10 cellular contexts compared by ENCODE assay signal in the genomic region with DNA sequence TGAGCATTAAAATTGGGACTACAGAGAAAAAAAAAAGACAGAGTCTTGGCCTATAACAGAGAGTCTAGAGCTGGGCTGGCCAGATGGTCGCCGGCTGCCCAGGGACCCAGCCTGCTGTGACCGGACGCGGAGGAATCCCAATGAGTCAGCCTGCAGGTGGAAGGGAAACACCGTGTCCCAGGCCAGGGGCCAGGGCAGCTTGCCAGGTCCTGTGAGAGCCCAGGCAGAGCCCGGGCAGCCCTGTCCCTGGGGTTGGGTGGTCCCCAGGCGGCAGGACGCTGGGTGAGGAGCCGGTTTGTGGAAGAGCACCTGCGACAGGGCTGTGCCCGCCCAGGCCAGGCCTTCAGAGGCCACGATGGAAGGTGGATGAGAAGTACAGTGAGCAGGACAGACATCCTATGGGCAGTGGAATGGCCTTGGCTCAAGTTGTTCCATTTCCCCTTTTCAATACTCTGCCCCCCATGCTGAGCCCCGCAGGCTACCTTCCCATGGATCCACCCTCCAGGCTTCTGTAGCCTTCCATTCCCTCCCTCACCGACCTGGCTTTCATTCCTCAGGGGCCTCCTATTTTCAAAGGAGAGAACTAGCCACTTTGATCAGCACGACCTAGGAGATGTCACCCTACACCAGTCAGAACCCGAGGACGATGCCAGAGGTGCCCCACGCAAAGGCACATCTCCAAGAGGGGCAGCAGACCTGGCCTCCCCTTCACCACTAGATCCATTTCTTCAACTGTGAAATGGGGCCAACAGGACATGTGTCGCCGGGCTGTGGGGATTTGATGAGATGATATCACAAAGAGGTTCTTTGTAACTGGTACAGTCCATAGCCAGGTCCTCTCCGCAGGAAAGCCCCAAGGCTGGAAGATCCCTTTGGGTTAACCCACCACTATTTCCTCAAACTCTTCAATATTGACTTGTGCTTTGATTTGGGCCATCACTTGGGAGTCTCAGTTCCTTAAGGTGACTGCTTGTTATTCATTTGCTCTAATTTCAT.
A peak's percentile ranks its signal among the peaks of the same experiment; 100 is the strongest.
DNase-seq lines count a peak whose midpoint lies in the region; ATAC-seq and TF ChIP-seq lines count a peak whose summit lies in the region.
"Had no signal": no experiment of that assay in that cellular context is flagged by ENCODE, and none has a peak within 500 bp of the region (broad histone marks: within the 10 kb centered on the region; RNA-seq: fewer than 3 reads in every experiment).

No MANE protein-coding gene starts in this region.

- CTCF ChIA-PET in HCT116 (lab: Charles Lee) = interaction anchor here (1.2 to 1.9 kb wide), 2 partner anchors 191 kb away, joined by 4 to 5 read pairs; no protein-coding TSS in a partner anchor

- H3K4me1 ChIP-seq in HCT116 (ENCODE audit: control insufficient read depth in 1 of 2, insufficient read depth in 2 of 2, low read length in 2 of 2) = peaks cover 6 to 10% of the 10 kb centered on the region in 2 experiments

- H3K79me2 ChIP-seq in HCT116 (ENCODE audit: insufficient read depth, low read length) = no peaks in the 10 kb centered on the region

- TF ChIP-seq CTCF in HCT116 (IDR thresholded peaks at IDR 0.05 in 2 of 3, conservative IDR thresholded peaks at IDR 0.05 in 1 of 3; ENCODE audit: borderline replicate concordance in 1 of 3, insufficient read depth in 1 of 3, low read depth in 2 of 3, low read length in 2 of 3) = no peak

- H3K9me2 ChIP-seq in HCT116 (ENCODE audit: insufficient read depth) = no peaks in the 10 kb centered on the region

- in situ Hi-C loops in ACHN (cut with HindIII; ENCODE audit: low pct_ligation_motif_present, low pct_unique_long_range_greater_than_20kb, low sequenced_read_pairs) = no loop called here

- peak; percentile 14; the same call in 1 of the 2 replicates for ATAC-seq in HCT116
- no peak for ATAC-seq in HG03280 (IDR thresholded peaks at IDR 0.05; ENCODE audit: unreplicated experiment)

- peaks cover 0 to 10% of the 10 kb centered on the region in 2 experiments; a peak in 1 of 4 replicates for H3K9me3 ChIP-seq in HCT116 (ENCODE audit: control insufficient read depth in 1 of 2, insufficient read depth in 1 of 2, low read depth in 1 of 2, low read length in 2 of 2)

- H3K27me3 ChIP-seq in HCT116 (ENCODE audit: insufficient read depth, low read length) = no peaks in the 10 kb centered on the region

- H3K9ac ChIP-seq in HCT116 (ENCODE audit: low read length) = no peak overlapping the region

- H3K36me3 ChIP-seq in HCT116 (ENCODE audit: control insufficient read depth in 1 of 2, insufficient read depth in 2 of 2, low read length in 2 of 2) = no peaks in the 10 kb centered on the region

- POLR2A ChIA-PET in HCT116 (lab: Charles Lee) = interaction anchor here (0.6 kb wide), 1 partner anchor 199 kb away, joined by 3 read pairs; no protein-coding TSS in a partner anchor

- H3K4me3 ChIP-seq in HCT116 (replicated peaks in 1 of 2; ENCODE audit: low read depth in 1 of 2, low read length in 2 of 2) = no peak overlapping the region

- BruUV-seq in HCT116 (replicated peaks; lab: Mats Ljungman, UMichigan) = no TSS peak

- H3K4me2 ChIP-seq in HCT116 (ENCODE audit: low read length) = peak overlapping the region; percentile 29

- TF ChIP-seq RAD21 in HCT116 (IDR thresholded peaks at IDR 0.05; ENCODE audit: low read depth) = no peak

- H2AFZ ChIP-seq in HCT116 (ENCODE audit: low read depth, low read length, poor library complexity, severe bottlenecking) = no peak overlapping the region

- TF ChIP-seq POLR2A in HCT116 (IDR thresholded peaks at IDR 0.05; ENCODE audit: borderline replicate concordance, extremely low read depth, insufficient read depth, insufficient read length) = no peak

- intact Hi-C loops in HCT116 (cut with micrococcal nuclease) = loop anchor here (2.0 kb wide), 1 partner anchor 187 kb away; no protein-coding TSS in a partner anchor

- DNase-seq in ACHN (peak; percentile 64), HCT116 (ENCODE audit: low read depth, low spot score) (no peak), cerebellum (ENCODE audit: low spot score) (peak; percentile 84), mucosa of gallbladder (ENCODE audit: low spot score) (peak; percentile 59), NCI-H510A treated with DMSO at 0.1 percent for 48 hours (lab: John Stamatoyannopoulos, UW) (no peak), Ammon's horn (ENCODE audit: low spot score) (no peak), NCI-H2029 treated with DMSO at 0.1 percent for 48 hours (lab: John Stamatoyannopoulos, UW) (no peak)
- DNase-seq: COR-L47, NCI-H1092 had no signal

- RAD21 ChIA-PET in HCT116 (lab: Charles Lee; ENCODE audit: low non-redundant PET in 1 of 2, low total read pairs in 2 of 2, uncharacterized antibody in 2 of 2, unreplicated experiment in 2 of 2) = no interaction called here

- no peak overlapping the region for H3K27ac ChIP-seq in HCT116 (ENCODE audit: low read depth, low read length)

- no peaks in the 10 kb centered on the region for H4K20me1 ChIP-seq in HCT116 (ENCODE audit: insufficient read depth)

TF ChIP-seq in HCT116, 20 proteins besides CTCF, POLR2A, EP300 and RAD21:
- no peak for TF ChIP-seq EGR1 (IDR thresholded peaks at IDR 0.05; ENCODE audit: low read depth)
- TF ChIP-seq YY1 (IDR thresholded peaks at IDR 0.05; ENCODE audit: extremely low read depth, insufficient replicate concordance, low read depth, low read length) = no peak
- TF ChIP-seq SIN3A (IDR thresholded peaks at IDR 0.05; ENCODE audit: low read depth) = no peak
- TF ChIP-seq, protein P1, sequence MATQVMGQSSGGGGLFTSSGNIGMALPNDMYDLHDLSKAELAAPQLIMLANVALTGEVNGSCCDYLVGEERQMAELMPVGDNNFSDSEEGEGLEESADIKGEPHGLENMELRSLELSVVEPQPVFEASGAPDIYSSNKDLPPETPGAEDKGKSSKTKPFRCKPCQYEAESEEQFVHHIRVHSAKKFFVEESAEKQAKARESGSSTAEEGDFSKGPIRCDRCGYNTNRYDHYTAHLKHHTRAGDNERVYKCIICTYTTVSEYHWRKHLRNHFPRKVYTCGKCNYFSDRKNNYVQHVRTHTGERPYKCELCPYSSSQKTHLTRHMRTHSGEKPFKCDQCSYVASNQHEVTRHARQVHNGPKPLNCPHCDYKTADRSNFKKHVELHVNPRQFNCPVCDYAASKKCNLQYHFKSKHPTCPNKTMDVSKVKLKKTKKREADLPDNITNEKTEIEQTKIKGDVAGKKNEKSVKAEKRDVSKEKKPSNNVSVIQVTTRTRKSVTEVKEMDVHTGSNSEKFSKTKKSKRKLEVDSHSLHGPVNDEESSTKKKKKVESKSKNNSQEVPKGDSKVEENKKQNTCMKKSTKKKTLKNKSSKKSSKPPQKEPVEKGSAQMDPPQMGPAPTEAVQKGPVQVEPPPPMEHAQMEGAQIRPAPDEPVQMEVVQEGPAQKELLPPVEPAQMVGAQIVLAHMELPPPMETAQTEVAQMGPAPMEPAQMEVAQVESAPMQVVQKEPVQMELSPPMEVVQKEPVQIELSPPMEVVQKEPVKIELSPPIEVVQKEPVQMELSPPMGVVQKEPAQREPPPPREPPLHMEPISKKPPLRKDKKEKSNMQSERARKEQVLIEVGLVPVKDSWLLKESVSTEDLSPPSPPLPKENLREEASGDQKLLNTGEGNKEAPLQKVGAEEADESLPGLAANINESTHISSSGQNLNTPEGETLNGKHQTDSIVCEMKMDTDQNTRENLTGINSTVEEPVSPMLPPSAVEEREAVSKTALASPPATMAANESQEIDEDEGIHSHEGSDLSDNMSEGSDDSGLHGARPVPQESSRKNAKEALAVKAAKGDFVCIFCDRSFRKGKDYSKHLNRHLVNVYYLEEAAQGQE (IDR thresholded peaks at IDR 0.05; ENCODE audit: low read depth) = no peak
- TF ChIP-seq FOSL1 (IDR thresholded peaks at IDR 0.05; ENCODE audit: low read depth) = peak; percentile 54
- TF ChIP-seq JUND (IDR thresholded peaks at IDR 0.05) = peak; percentile 54
- TF ChIP-seq ZFX (IDR thresholded peaks at IDR 0.05) = no peak
- no peak for TF ChIP-seq ELF1 (IDR thresholded peaks at IDR 0.05; ENCODE audit: borderline replicate concordance, low read depth)

Comparison
In these comparisons a context has a peak if more than half of its experiments do, and no peak if none do; other contexts are left out.
1. DNase-seq: peak in ACHN (single experiment), cerebellum (single experiment) and mucosa of gallbladder (single experiment); none in HCT116 (single experiment), NCI-H510A treated with DMSO at 0.1 percent for 48 hours (single experiment), Ammon's horn (single experiment) and NCI-H2029 treated with DMSO at 0.1 percent for 48 hours (single experiment).